Comparison of ENCODE assay signal across 8 cellular contexts in genomic region chr5:75049581-75050274, GRCh38. TPM values are rescaled to one million over a fixed set of nuclear protein-coding genes. Genes with fewer than 3 reads are reported as not detected.
A peak's percentile ranks its signal among the peaks of the same experiment; 100 is the strongest.
DNase-seq lines count a peak whose midpoint lies in the region; ATAC-seq and TF ChIP-seq lines count a peak whose summit lies in the region.

No MANE protein-coding gene starts in this region.

- peak overlapping the region; percentile 95 for H3K4me3 Mint-ChIP-seq in activated naive CD4-positive, alpha-beta T cell treated with anti-CD3 and anti-CD28 coated beads, Interleukin-2, amount 50 U/mL, for 24 hours

- H3K27me3 ChIP-seq in heart right ventricle = peaks cover 0 to 43% (median 0%) of the 10 kb centered on the region in 7 donors

- intact Hi-C loops in heart right ventricle (cut with DNase I) = loop anchor here in 5 of 10 donors (5.0 to 10.0 kb wide), 5 partner anchors 215 to 635 kb away; partner anchors contain the start of gene HMGCR (in 3 of the 5)

- peaks cover 12% of the 10 kb centered on the region for H3K36me3 Mint-ChIP-seq in activated naive CD4-positive, alpha-beta T cell treated with anti-CD3 and anti-CD28 coated beads, Interleukin-2, amount 50 U/mL, for 24 hours

- no peak overlapping the region for H3K4me3 ChIP-seq in heart right ventricle

- H3K4me1 ChIP-seq in heart right ventricle = peaks cover 0 to 39% (median 21%) of the 10 kb centered on the region in 9 donors

- H3K9me3 ChIP-seq in heart right ventricle = no peaks in the 10 kb centered on the region

- peaks cover 0 to 19% (median 0%) of the 10 kb centered on the region in 9 donors for H3K36me3 ChIP-seq in heart right ventricle

- DNase-seq in Caki2 (ENCODE audit: low read depth) (peak; percentile 59), HT1080 (ENCODE audit: low read depth) (peak; percentile 25), SK-MEL-5 (ENCODE audit: low read depth, low spot score) (peak; percentile 79), heart right ventricle (peak in 1 of 2 donors; percentile 33)
- peak; percentile 52 for DNase-seq in stimulated activated CD4-positive, alpha-beta T cell treated with anti-CD3 and anti-CD28 coated beads, Interleukin-12 subunit alpha, Interleukin-12 subunit beta, amount 100 ng/mL, for 4 hours

- TF ChIP-seq CTCF in heart right ventricle (IDR thresholded peaks at IDR 0.05) = peak; percentile 33 to 76 (median 69)

- in situ Hi-C loops in Caki2 (cut with HindIII; ENCODE audit: low pct_unique_long_range_greater_than_20kb, low sequenced_read_pairs) (no loop called here), SK-MEL-5 (cut with HindIII; ENCODE audit: low pct_unique_long_range_greater_than_20kb, low sequenced_read_pairs) (no loop called here)

- WGBS in heart right ventricle, 2 donors = 59 to 61% methylated on average over 9 of the region's 9 CpGs

- H3K4me1 Mint-ChIP-seq in activated naive CD4-positive, alpha-beta T cell treated with anti-CD3 and anti-CD28 coated beads, Interleukin-2, amount 50 U/mL, for 24 hours = peaks cover 88% of the 10 kb centered on the region

- no peaks in the 10 kb centered on the region for H3K9me3 Mint-ChIP-seq in activated naive CD4-positive, alpha-beta T cell treated with anti-CD3 and anti-CD28 coated beads, Interleukin-2, amount 50 U/mL, for 24 hours

- peak in 2 of 8 donors; percentile 33 to 46 for ATAC-seq in heart right ventricle
- no peak for ATAC-seq in HG03025 (IDR thresholded peaks at IDR 0.05; ENCODE audit: low FRiP score, unreplicated experiment)
- ATAC-seq in GM21360 (IDR thresholded peaks at IDR 0.05; ENCODE audit: unreplicated experiment) = no peak

- no peak overlapping the region for H3K27ac ChIP-seq in heart right ventricle

- no peaks in the 10 kb centered on the region for H3K27me3 Mint-ChIP-seq in activated naive CD4-positive, alpha-beta T cell treated with anti-CD3 and anti-CD28 coated beads, Interleukin-2, amount 50 U/mL, for 24 hours

- H3K27ac Mint-ChIP-seq in activated naive CD4-positive, alpha-beta T cell treated with anti-CD3 and anti-CD28 coated beads, Interleukin-2, amount 50 U/mL, for 24 hours = peak overlapping the region; percentile 38

RNA-seq across cellular contexts. Expression of gene GCNT4, which starts 2.6 kb away (rescaled TPM):
- 0.41 and 1.3 TPM in 2 replicates for total RNA-seq in Caki2 (2014; rRNA removed; shearing (Covaris generic); ENCODE audit: low replicate concordance)
- not detected in 2 replicates for total RNA-seq in HT1080 (2014; rRNA removed; shearing (Covaris generic))
- 0.03 TPM in 2 replicates for polyA plus RNA-seq in HT1080 (2015; cell fraction: cytosol; rRNA removed)
- polyA plus RNA-seq in HT1080 (2015; cell fraction: nucleus; rRNA removed) = 0.03 TPM in 1 of 2 replicates, not detected in the other
- 0.75 and 1.1 TPM in 2 replicates for total RNA-seq in SK-MEL-5 (2014; rRNA removed; shearing (Covaris generic))
- 0.12 and 0.29 TPM in 2 replicates for polyA plus RNA-seq in SK-MEL-5 (2015; cell fraction: cytosol; rRNA removed)
- 1.2 TPM in 2 replicates for polyA plus RNA-seq in SK-MEL-5 (2015; cell fraction: nucleus; rRNA removed)
- total RNA-seq in heart right ventricle = under 1 TPM; 0.13 to 0.58 (median 0.33) TPM
- polyA plus RNA-seq in heart right ventricle = under 1 TPM; 0.09 to 0.22 TPM
